9 cellular contexts compared by ENCODE assay signal in the genomic region with DNA sequence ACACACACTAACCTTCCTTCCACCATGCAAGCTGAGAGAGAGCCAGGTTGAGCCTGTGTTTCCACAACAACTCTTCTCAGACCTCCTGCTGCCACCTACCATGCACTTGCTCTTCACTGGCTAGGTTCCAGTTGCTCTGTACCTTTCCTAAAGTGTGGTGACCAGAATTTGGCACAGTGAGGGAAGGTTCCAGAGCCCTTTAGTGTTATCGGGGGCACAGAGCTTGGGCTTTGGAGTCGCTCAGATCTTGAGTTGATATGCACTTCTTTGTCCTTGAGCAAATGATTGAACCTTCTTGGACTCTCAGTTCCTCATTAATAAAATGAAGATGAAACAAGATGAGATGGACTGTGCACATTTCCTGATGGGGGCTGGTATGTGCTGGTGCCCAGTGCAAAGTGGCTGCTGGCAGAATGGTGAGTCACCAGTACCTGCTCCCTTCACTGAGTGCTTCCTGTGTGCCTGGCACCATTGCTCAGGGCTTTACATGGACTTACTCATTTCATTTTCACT.
DNase-seq lines count a peak whose midpoint lies in the region; ATAC-seq, FAIRE-seq and TF ChIP-seq lines count a peak whose summit lies in the region.
"Had no signal": no experiment of that assay in that cellular context is flagged by ENCODE, and none has a peak within 500 bp of the region (broad histone marks: within the 10 kb centered on the region; RNA-seq: fewer than 3 reads in every experiment).

No MANE protein-coding gene starts in this region.

- DNase-seq in GM18507 (ENCODE audit: extremely low spot score, insufficient read length, low read depth) = peak; percentile 22
- DNase-seq in LNCaP clone FGC (ENCODE audit: low read depth) = no peak
- DNase-seq in kidney tubule cell (ENCODE audit: low spot score) = peak; percentile 86
- DNase-seq in kidney glomerular epithelial cell (lab: John Stamatoyannopoulos, UW) = no peak
- no peak for DNase-seq in NCI-H1092 (lab: John Stamatoyannopoulos, UW)
- no peak for DNase-seq in activated gamma-delta T cell treated with Interleukin-2 at 50 U/mL for 16 hours
- no peak for DNase-seq in NCI-H1930 (lab: John Stamatoyannopoulos, UW)

- no peak overlapping the region for H3K4me3 ChIP-seq in LNCaP clone FGC (ENCODE audit: low read depth, low read length)

- TF ChIP-seq CTCF in LNCaP clone FGC (IDR thresholded peaks at IDR 0.05; ENCODE audit: control insufficient read depth, extremely low read depth, insufficient read depth) = peak; percentile 29; the same call in 1 of the 2 replicates

- FAIRE-seq in GM18507 (lab: Jason Lieb, UNC) = peak; percentile 86
- FAIRE-seq: astrocyte had no signal

- peak; percentile 88 for ATAC-seq in GM21619 (IDR thresholded peaks at IDR 0.05; ENCODE audit: unreplicated experiment)

Comparison
In these comparisons a context has a peak if more than half of its experiments do, and no peak if none do; other contexts are left out.
1. DNase-seq: peak in GM18507 (single experiment) and kidney tubule cell (single experiment); none in LNCaP clone FGC (single experiment), kidney glomerular epithelial cell (single experiment), NCI-H1092 (single experiment), activated gamma-delta T cell treated with Interleukin-2 at 50 U/mL for 16 hours (single experiment) and NCI-H1930 (0 of 2).